Comparison of ENCODE assay signal across 17 cellular contexts in genomic region chr1:113307771-113308451, GRCh38.
DNase-seq lines count a peak whose midpoint lies in the region; ATAC-seq and TF ChIP-seq lines count a peak whose summit lies in the region.
"Had no signal": no experiment of that assay in that cellular context is flagged by ENCODE, and none has a peak within 500 bp of the region (broad histone marks: within the 10 kb centered on the region; RNA-seq: fewer than 3 reads in every experiment).

No MANE protein-coding gene starts in this region.

- H3K9me3 Mint-ChIP-seq in activated naive CD4-positive, alpha-beta T cell treated with anti-CD3 and anti-CD28 coated beads, Interleukin-2, amount 50 U/mL, for 24 hours, result peaks cover 4% of the 10 kb centered on the region
- peaks cover 6% of the 10 kb centered on the region for H3K9me3 Mint-ChIP-seq in activated naive CD4-positive, alpha-beta T cell treated with anti-CD3 and anti-CD28 coated beads, Interleukin-2, amount 10 ng/mL, durations not matched to agents 7 days and 5 days
- H3K9me3 Mint-ChIP-seq: GM23338 had no signal

- H3K27ac Mint-ChIP-seq in activated naive CD4-positive, alpha-beta T cell treated with anti-CD3 and anti-CD28 coated beads, Interleukin-2, amount 50 U/mL, for 24 hours, result peak overlapping the region; percentile 1
- H3K27ac Mint-ChIP-seq in activated naive CD4-positive, alpha-beta T cell treated with anti-CD3 and anti-CD28 coated beads, Interleukin-2, amount 10 ng/mL, durations not matched to agents 7 days and 5 days, result no peak overlapping the region
- H3K27ac Mint-ChIP-seq: activated naive CD8-positive, alpha-beta T cell treated with anti-CD3 and anti-CD28 coated beads for 36 hours; GM23338 had no signal

- TF ChIP-seq POLR2A in thyroid gland (IDR thresholded peaks at IDR 0.05), result no peak

- WGBS in thyroid gland, 2 donors, result 56 to 58% methylated on average over 4 of the region's 4 CpGs

- intact Hi-C loops in thyroid gland (cut with DNase I) (no loop called here), left ventricle myocardium inferior (cut with micrococcal nuclease) (no loop called here)

- no peaks in the 10 kb centered on the region for H3K9me3 ChIP-seq in thyroid gland
- peaks cover 12% of the 10 kb centered on the region for H3K9me3 ChIP-seq in left ventricle myocardium inferior (replicated peaks)

- H3K4me3 ChIP-seq in thyroid gland (replicated peaks in 1 of 3) (no peak overlapping the region), left ventricle myocardium inferior (no peak overlapping the region)
- H3K4me3 ChIP-seq: GM23338, stomach had no signal

- DNase-seq in activated naive CD4-positive, alpha-beta T cell treated with anti-CD3 and anti-CD28 coated beads, Interleukin-2, amount 10 ng/mL, durations not matched to agents 7 days and 5 days, result no peak
- DNase-seq in amniotic epithelial cell (ENCODE audit: low read depth) (peak; percentile 97), foreskin keratinocyte (peak; percentile 67 to 75), thyroid gland (peak; percentile 9 to 10), left ventricle myocardium inferior (no peak), iPS-NIHi7 (ENCODE audit: extremely low spot score) (no peak)
- DNase-seq: activated CD4-positive, alpha-beta T cell treated with anti-CD3 and anti-CD28 coated beads for 1 hour; activated CD8-positive, alpha-beta memory T cell treated with anti-CD3 and anti-CD28 coated beads, Interleukin-2, amount 50 U/mL, for 48 hours; KBM-7; NCI-H1417 treated with DMSO at 0.1 percent for 48 hours; NCI-H510A; stomach had no signal

- H3K4me1 ChIP-seq in foreskin keratinocyte (peaks cover 18% of the 10 kb centered on the region), thyroid gland (peaks cover 4 to 25% of the 10 kb centered on the region in 2 donors), left ventricle myocardium inferior (peaks cover 6% of the 10 kb centered on the region)
- H3K4me1 ChIP-seq: stomach had no signal

- TF ChIP-seq CTCF in foreskin keratinocyte (conservative IDR thresholded peaks at IDR 0.05), result no peak
- TF ChIP-seq CTCF in thyroid gland (IDR thresholded peaks at IDR 0.05), result no peak
- no peak for TF ChIP-seq CTCF in left ventricle myocardium inferior (IDR thresholded peaks at IDR 0.05; ENCODE audit: borderline replicate concordance)

- H3K4me3 Mint-ChIP-seq in activated naive CD4-positive, alpha-beta T cell treated with anti-CD3 and anti-CD28 coated beads, Interleukin-2, amount 50 U/mL, for 24 hours, result no peak overlapping the region
- H3K4me3 Mint-ChIP-seq in activated naive CD4-positive, alpha-beta T cell treated with anti-CD3 and anti-CD28 coated beads, Interleukin-2, amount 10 ng/mL, durations not matched to agents 7 days and 5 days, result no peak overlapping the region
- H3K4me3 Mint-ChIP-seq: activated naive CD8-positive, alpha-beta T cell treated with anti-CD3 and anti-CD28 coated beads for 36 hours; GM23338 had no signal

- H3K4me1 Mint-ChIP-seq in activated naive CD4-positive, alpha-beta T cell treated with anti-CD3 and anti-CD28 coated beads, Interleukin-2, amount 50 U/mL, for 24 hours, result peaks cover 9% of the 10 kb centered on the region
- H3K4me1 Mint-ChIP-seq in activated naive CD4-positive, alpha-beta T cell treated with anti-CD3 and anti-CD28 coated beads, Interleukin-2, amount 10 ng/mL, durations not matched to agents 7 days and 5 days, result peaks cover 7% of the 10 kb centered on the region
- H3K4me1 Mint-ChIP-seq: GM23338 had no signal

- H3K27me3 Mint-ChIP-seq in activated naive CD4-positive, alpha-beta T cell treated with anti-CD3 and anti-CD28 coated beads, Interleukin-2, amount 50 U/mL, for 24 hours, result peaks cover 3% of the 10 kb centered on the region
- peaks cover 4% of the 10 kb centered on the region for H3K27me3 Mint-ChIP-seq in activated naive CD4-positive, alpha-beta T cell treated with anti-CD3 and anti-CD28 coated beads, Interleukin-2, amount 10 ng/mL, durations not matched to agents 7 days and 5 days

- H3K27ac ChIP-seq in foreskin keratinocyte (no peak overlapping the region), thyroid gland (peak overlapping the region in 1 of 3 donors; percentile 53), left ventricle myocardium inferior (replicated peaks) (no peak overlapping the region)
- H3K27ac ChIP-seq: 22Rv1, stomach had no signal

- peaks cover 2% of the 10 kb centered on the region for H3K36me3 Mint-ChIP-seq in activated naive CD4-positive, alpha-beta T cell treated with anti-CD3 and anti-CD28 coated beads, Interleukin-2, amount 50 U/mL, for 24 hours
- no peaks in the 10 kb centered on the region for H3K36me3 Mint-ChIP-seq in activated naive CD4-positive, alpha-beta T cell treated with anti-CD3 and anti-CD28 coated beads, Interleukin-2, amount 10 ng/mL, durations not matched to agents 7 days and 5 days

- CTCF ChIA-PET in activated naive CD4-positive, alpha-beta T cell treated with anti-CD3 and anti-CD28 coated beads, Interleukin-2, amount 10 ng/mL, durations not matched to agents 7 days and 5 days (lab: Charles Lee), result no interaction called here

- no peaks in the 10 kb centered on the region for H3K27me3 ChIP-seq in foreskin keratinocyte
- no peaks in the 10 kb centered on the region for H3K27me3 ChIP-seq in thyroid gland
- peaks cover 4% of the 10 kb centered on the region for H3K27me3 ChIP-seq in left ventricle myocardium inferior (ENCODE audit: low read depth)
- H3K27me3 ChIP-seq: stomach had no signal

- H3K36me3 ChIP-seq in thyroid gland (no peaks in the 10 kb centered on the region), left ventricle myocardium inferior (no peaks in the 10 kb centered on the region)
- H3K36me3 ChIP-seq: stomach had no signal

- ATAC-seq in foreskin keratinocyte (peak; percentile 46), HG03135 (IDR thresholded peaks at IDR 0.05; ENCODE audit: unreplicated experiment) (no peak)
- ATAC-seq: GM23338 had no signal

Comparison
In these comparisons a context has a peak if more than half of its experiments do, and no peak if none do; other contexts are left out.
1. DNase-seq: peak in amniotic epithelial cell (single experiment), foreskin keratinocyte (2 of 2) and thyroid gland (2 of 2); none in activated naive CD4-positive, alpha-beta T cell treated with anti-CD3 and anti-CD28 coated beads, Interleukin-2, amount 10 ng/mL, durations not matched to agents 7 days and 5 days (single experiment), left ventricle myocardium inferior (single experiment) and iPS-NIHi7 (single experiment).